In genomic region chr16:54657058-54657708, GRCh38 we compare ENCODE assay signal across 13 cellular contexts.
DNase-seq lines count a peak whose midpoint lies in the region; FAIRE-seq and TF ChIP-seq lines count a peak whose summit lies in the region.
"Had no signal": no experiment of that assay in that cellular context is flagged by ENCODE, and none has a peak within 500 bp of the region (broad histone marks: within the 10 kb centered on the region; RNA-seq: fewer than 3 reads in every experiment).

No MANE protein-coding gene starts in this region.

- no peak for TF ChIP-seq CTCF in hepatocyte (IDR thresholded peaks at IDR 0.05; ENCODE audit: poor library complexity)
- TF ChIP-seq CTCF in stomach (IDR thresholded peaks at IDR 0.05) = no peak

- intact Hi-C loops in stomach (cut with DNase I; ENCODE audit: low total_unique reads) = no loop called here

- H3K79me2 ChIP-seq in hepatocyte = no peaks in the 10 kb centered on the region

- H3K27ac ChIP-seq in hepatocyte = peak overlapping the region; percentile 45
- H3K27ac ChIP-seq in stomach = peak overlapping the region; percentile 22 to 79 (median 56)
- H3K27ac ChIP-seq: spleen had no signal

- H3K9me3 ChIP-seq in hepatocyte (ENCODE audit: low read depth) = no peaks in the 10 kb centered on the region
- no peaks in the 10 kb centered on the region for H3K9me3 ChIP-seq in stomach

- DNase-seq in H54 (ENCODE audit: insufficient read length, low spot score) (peak; percentile 49), RPMI7951 (ENCODE audit: low read depth) (peak; percentile 92), hepatocyte (ENCODE audit: low spot score) (peak; percentile 69), stomach (peak; percentile 72), NCI-H1092 treated with DMSO at 0.1 percent for 48 hours (lab: John Stamatoyannopoulos, UW) (no peak), NCI-H1694 (lab: John Stamatoyannopoulos, UW) (no peak), glomerular visceral epithelial cell (ENCODE audit: extremely low spot score) (no peak), occipital lobe (lab: John Stamatoyannopoulos, UW) (no peak)
- DNase-seq: activated CD4-positive, CD25-positive, alpha-beta regulatory T cell; activated naive CD4-positive, alpha-beta T cell treated with anti-CD3 and anti-CD28 coated beads, Interleukin-2, amount 50 U/mL, for 16 hours; IMR-90; spleen had no signal

- H3K36me3 ChIP-seq in hepatocyte (replicated peaks; ENCODE audit: insufficient read depth, low read depth) (no peaks in the 10 kb centered on the region), stomach (no peaks in the 10 kb centered on the region)
- H3K36me3 ChIP-seq: spleen had no signal

- no peaks in the 10 kb centered on the region for H3K9me2 ChIP-seq in hepatocyte (replicated peaks; ENCODE audit: insufficient read depth)

- peak; percentile 93 for FAIRE-seq in H54 (lab: Jason Lieb, UNC)
- FAIRE-seq: endometrium had no signal

- no peak overlapping the region for H3K4me3 ChIP-seq in hepatocyte
- H3K4me3 ChIP-seq in stomach = no peak overlapping the region
- H3K4me3 ChIP-seq: spleen had no signal

- H3K4me1 ChIP-seq in hepatocyte (ENCODE audit: insufficient read depth) (peaks cover 12% of the 10 kb centered on the region), stomach (peaks cover 21 to 45% (median 26%) of the 10 kb centered on the region in 4 donors)

- H3K27me3 ChIP-seq in hepatocyte = peaks cover 6% of the 10 kb centered on the region
- no peaks in the 10 kb centered on the region for H3K27me3 ChIP-seq in stomach

- H4K20me1 ChIP-seq in hepatocyte (ENCODE audit: insufficient read depth, poor library complexity, severe bottlenecking) = no peaks in the 10 kb centered on the region

- no peak overlapping the region for H3K4me2 ChIP-seq in hepatocyte

- TF ChIP-seq POLR2A in H54 (IDR thresholded peaks at IDR 0.05; ENCODE audit: low read depth, low read length) = no peak
- no peak for TF ChIP-seq POLR2A in stomach (IDR thresholded peaks at IDR 0.05)

- no peak for TF ChIP-seq EP300 in stomach (IDR thresholded peaks at IDR 0.05)

- no peak overlapping the region for H2AFZ ChIP-seq in hepatocyte

- 96% methylated on average over 5 of the region's 5 CpGs for WGBS in hepatocyte (ENCODE audit: low lambda C conversion rate, missing lambda C conversion rate)
- WGBS in stomach, 5 donors = 71 to 82% (median 73%) methylated on average over 5 of the region's 5 CpGs

Comparison
In these comparisons a context has a peak if more than half of its experiments do, and no peak if none do; other contexts are left out.
1. DNase-seq: peak in H54 (single experiment), RPMI7951 (single experiment), hepatocyte (single experiment) and stomach (single experiment); none in NCI-H1092 treated with DMSO at 0.1 percent for 48 hours (single experiment), NCI-H1694 (single experiment), glomerular visceral epithelial cell (single experiment) and occipital lobe (single experiment).